In the genomic region with DNA sequence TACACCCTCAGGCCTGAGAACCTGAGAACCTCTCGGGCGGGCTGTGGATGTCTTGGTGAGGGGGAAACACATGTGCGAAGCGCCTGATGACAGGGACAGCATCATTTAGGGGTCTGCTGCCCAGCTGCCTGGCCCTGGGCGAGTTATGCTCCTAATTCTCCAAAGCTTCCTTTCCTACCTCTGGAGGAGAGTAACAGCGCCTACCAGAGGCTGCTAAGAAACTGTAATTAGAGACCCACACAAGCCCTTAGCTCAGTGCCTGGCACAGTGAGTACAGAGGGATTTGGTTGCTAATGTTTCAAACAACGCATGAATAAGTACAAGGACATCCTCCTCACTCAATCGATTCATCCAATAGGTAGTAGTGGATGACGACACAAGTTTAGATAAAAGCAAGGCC, we compare ENCODE assay signal across 2 cellular contexts.
TF ChIP-seq lines count a peak whose summit lies in the region.

No MANE protein-coding gene starts in this region.

TF ChIP-seq in A549, 52 proteins besides CTCF, POLR2A, EP300 and RAD21:
- no peak for TF ChIP-seq CEBPB (IDR thresholded peaks at IDR 0.05)
- TF ChIP-seq, protein P1, sequence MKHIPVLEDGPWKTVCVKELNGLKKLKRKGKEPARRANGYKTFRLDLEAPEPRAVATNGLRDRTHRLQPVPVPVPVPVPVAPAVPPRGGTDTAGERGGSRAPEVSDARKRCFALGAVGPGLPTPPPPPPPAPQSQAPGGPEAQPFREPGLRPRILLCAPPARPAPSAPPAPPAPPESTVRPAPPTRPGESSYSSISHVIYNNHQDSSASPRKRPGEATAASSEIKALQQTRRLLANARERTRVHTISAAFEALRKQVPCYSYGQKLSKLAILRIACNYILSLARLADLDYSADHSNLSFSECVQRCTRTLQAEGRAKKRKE (CRISPR knock-in tag; IDR thresholded peaks at IDR 0.05; ENCODE audit: low read depth), result no peak
- no peak for TF ChIP-seq FOXS1 (CRISPR knock-in tag; IDR thresholded peaks at IDR 0.05)
- TF ChIP-seq HOXB13 (CRISPR knock-in tag; IDR thresholded peaks at IDR 0.05; ENCODE audit: low read depth), result no peak
- no peak for TF ChIP-seq HOXB5 (CRISPR knock-in tag; IDR thresholded peaks at IDR 0.05)
- TF ChIP-seq, protein P2, sequence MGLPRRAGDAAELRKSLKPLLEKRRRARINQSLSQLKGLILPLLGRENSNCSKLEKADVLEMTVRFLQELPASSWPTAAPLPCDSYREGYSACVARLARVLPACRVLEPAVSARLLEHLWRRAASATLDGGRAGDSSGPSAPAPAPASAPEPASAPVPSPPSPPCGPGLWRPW (IDR thresholded peaks at IDR 0.05), result no peak
- no peak for TF ChIP-seq POLR2AphosphoS2 (conservative IDR thresholded peaks at IDR 0.05; ENCODE audit: low read length)
- no peak for TF ChIP-seq HEYL (CRISPR knock-in tag; IDR thresholded peaks at IDR 0.05)
- no peak for TF ChIP-seq KDM1A (IDR thresholded peaks at IDR 0.05; ENCODE audit: low read depth)
- no peak for TF ChIP-seq EHF (CRISPR knock-in tag; IDR thresholded peaks at IDR 0.05)
- no peak for TF ChIP-seq ZFP36 (IDR thresholded peaks at IDR 0.05; ENCODE audit: borderline replicate concordance, partially characterized antibody)

TF ChIP-seq in endothelial cell of umbilical vein, 7 proteins besides CTCF, POLR2A, EP300 and RAD21:
- no peak for TF ChIP-seq JUN (IDR thresholded peaks at IDR 0.05; ENCODE audit: borderline replicate concordance, insufficient read depth, insufficient read length, low read depth)
- no peak for TF ChIP-seq FOS (IDR thresholded peaks at IDR 0.05; ENCODE audit: borderline replicate concordance, insufficient read depth, low read length)
- no peak for TF ChIP-seq GATA2 (IDR thresholded peaks at IDR 0.05; ENCODE audit: insufficient read depth, insufficient read length, low read depth, low read length)
- no peak for TF ChIP-seq EZH2 (IDR thresholded peaks at IDR 0.05; ENCODE audit: borderline replicate concordance, low read depth, low read length, severe bottlenecking)
- no peak for TF ChIP-seq POLR2AphosphoS5 (IDR thresholded peaks at IDR 0.05; ENCODE audit: insufficient read depth, low read depth, low read length)
- no peak for TF ChIP-seq MYC (IDR thresholded peaks at IDR 0.05; ENCODE audit: low read depth, low read length)
- no peak for TF ChIP-seq MAX (IDR thresholded peaks at IDR 0.05; ENCODE audit: insufficient read depth, insufficient read length)
